In genomic region chr14:31806249-31806648, GRCh38 we compare ENCODE assay signal across 20 cellular contexts.
"Had no signal": no experiment of that assay in that cellular context is flagged by ENCODE, and none has a peak within 500 bp of the region (broad histone marks: within the 10 kb centered on the region; RNA-seq: fewer than 3 reads in every experiment).

No MANE protein-coding gene starts in this region.

- H3K27ac ChIP-seq: KMS-11, SJCRH30 had no signal

- DNase-seq: MV-4-11, NCI-H1092, NCI-H1105 treated with DMSO at 0.1 percent for 48 hours, NCI-H1417 treated with DMSO at 0.1 percent for 48 hours, NCI-H146, NCI-H1694 treated with DMSO at 0.1 percent for 48 hours, NCI-H1930, NCI-H2081, NCI-H2107, NCI-H2227 treated with DMSO at 0.1 percent for 48 hours, NCI-H524, NCI-H69, NCI-H774, Right ventricle myocardium superior, RPMI8226, SJCRH30 had no signal

- H3K9ac ChIP-seq: KMS-11 had no signal

- H3K9me3 ChIP-seq: SJCRH30 had no signal

- ATAC-seq: HepG2, K562, SK-N-SH treated with all-trans-retinoic acid at 6 μM for 48 hours had no signal

- H3K4me1 ChIP-seq: SJCRH30 had no signal

- H3K4me2 ChIP-seq: KMS-11 had no signal

- H3K4me3 ChIP-seq: K562, SJCRH30 had no signal

- H3K36me3 ChIP-seq: SJCRH30 had no signal

- H3K27me3 ChIP-seq: SJCRH30 had no signal
